ENCODE assay signal across 8 cellular contexts in genomic region chr3:177193706-177194268, GRCh38. TPM values are rescaled to one million over a fixed set of nuclear protein-coding genes. Genes with fewer than 3 reads are reported as not detected.
DNase-seq lines count a peak whose midpoint lies in the region; ATAC-seq and TF ChIP-seq lines count a peak whose summit lies in the region.

No MANE protein-coding gene starts in this region.

- peaks cover 26% of the 10 kb centered on the region for H3F3A ChIP-seq in MM.1S (ENCODE audit: insufficient read depth, low read length)

- intact Hi-C loops in mammary epithelial cell (cut with micrococcal nuclease) (loop anchor here (10.0 kb wide), 2 partner anchors 239 to 1131 kb away; no protein-coding TSS in a partner anchor), body of pancreas (cut with DNase I) (loop anchor here (5.0 to 10.0 kb wide), 2 partner anchors 139 to 174 kb away; no protein-coding TSS in a partner anchor)

- H3K4me1 ChIP-seq in MM.1S (ENCODE audit: low read length) (peaks cover 28% of the 10 kb centered on the region), mammary epithelial cell (ENCODE audit: insufficient read depth, low read length) (peaks cover 21% of the 10 kb centered on the region), neuron (ENCODE audit: insufficient read depth, low read length) (peaks cover 33% of the 10 kb centered on the region), body of pancreas (peaks cover 22% of the 10 kb centered on the region)

- DNase-seq in DMS114 treated with DMSO at 0.1 percent for 48 hours (lab: John Stamatoyannopoulos, UW; ENCODE audit: unreplicated experiment), result peak; percentile 44
- DNase-seq in MM.1S, result no peak
- DNase-seq in mammary epithelial cell, result no peak
- DNase-seq in body of pancreas, result no peak
- no peak for DNase-seq in anterior cingulate cortex (lab: John Stamatoyannopoulos, UW)
- no peak for DNase-seq in NCI-H187 (lab: John Stamatoyannopoulos, UW)

- H3K4me3 ChIP-seq in MM.1S (ENCODE audit: low read length) (peak overlapping the region; percentile 84), mammary epithelial cell (replicated peaks in 1 of 3; ENCODE audit: insufficient read depth in 1 of 3, low read depth in 2 of 3, low read length in 3 of 3) (peak overlapping the region in 1 of 3 experiments; percentile 95), neuron (ENCODE audit: low read length) (peak overlapping the region; percentile 100), body of pancreas (no peak overlapping the region)

- no peak for ATAC-seq in HG03457 (IDR thresholded peaks at IDR 0.05; ENCODE audit: unreplicated experiment)
- no peak for ATAC-seq in body of pancreas

- in situ Hi-C loops in mammary epithelial cell (cut with MboI; ENCODE audit: low sequenced_read_pairs in 2 of 2), result loop anchor here (10.0 to 25.0 kb wide), 4 partner anchors 161 to 394 kb away; no protein-coding TSS in a partner anchor

- peak overlapping the region; percentile 97; the same call in 1 of the 2 replicates for H3K27ac ChIP-seq in MM.1S (ENCODE audit: low read length)
- H3K27ac ChIP-seq in mammary epithelial cell (ENCODE audit: insufficient read depth, low read depth, low read length), result peak overlapping the region; percentile 3
- H3K27ac ChIP-seq in body of pancreas, result no peak overlapping the region

- no peaks in the 10 kb centered on the region for H3K9me2 ChIP-seq in MM.1S (replicated peaks; ENCODE audit: insufficient read depth, low read length)

- CTCF ChIA-PET in mammary epithelial cell (lab: Charles Lee; ENCODE audit: low non-redundant PET), result no interaction called here

- no peak overlapping the region for H2AFZ ChIP-seq in MM.1S (ENCODE audit: low read length)
- H2AFZ ChIP-seq in mammary epithelial cell (ENCODE audit: low read depth, low read length), result no peak overlapping the region
- no peak overlapping the region for H2AFZ ChIP-seq in neuron (ENCODE audit: low read depth, low read length)

- H3K27me3 ChIP-seq in MM.1S (replicated peaks; ENCODE audit: insufficient read depth, low read length), result no peaks in the 10 kb centered on the region
- H3K27me3 ChIP-seq in mammary epithelial cell (ENCODE audit: insufficient read depth, low read length), result no peaks in the 10 kb centered on the region
- no peaks in the 10 kb centered on the region for H3K27me3 ChIP-seq in neuron (ENCODE audit: insufficient read depth, low read length)
- no peaks in the 10 kb centered on the region for H3K27me3 ChIP-seq in body of pancreas

- dilution Hi-C loops in mammary epithelial cell (cut with HindIII; ENCODE audit: low sequenced_read_pairs), result no loop called here

- no TSS peak for BruUV-seq in mammary epithelial cell (replicated peaks; lab: Mats Ljungman, UMichigan)

- 62% methylated on average over 8 of the region's 8 CpGs for WGBS in mammary epithelial cell (ENCODE audit: low coverage, missing lambda C conversion rate)
- 73 to 85% methylated on average over 8 of the region's 8 CpGs for WGBS in body of pancreas, 2 donors

- peaks cover 80% of the 10 kb centered on the region for H3K79me2 ChIP-seq in MM.1S (ENCODE audit: low read length)
- peaks cover 80% of the 10 kb centered on the region for H3K79me2 ChIP-seq in mammary epithelial cell (ENCODE audit: insufficient read depth, low read length)

- TF ChIP-seq CTCF in MM.1S (IDR thresholded peaks at IDR 0.05; ENCODE audit: low read length) (no peak), mammary epithelial cell (conservative IDR thresholded peaks at IDR 0.05 in 1 of 2, IDR thresholded peaks at IDR 0.05 in 1 of 2; ENCODE audit: extremely low read depth in 1 of 2, insufficient read depth in 1 of 2, low read depth in 1 of 2, low read length in 2 of 2) (no peak), body of pancreas (IDR thresholded peaks at IDR 0.05) (no peak)

- H3K36me3 ChIP-seq in MM.1S (replicated peaks; ENCODE audit: insufficient read depth, low read length) (peaks cover 10% of the 10 kb centered on the region; the same call in 1 of the 2 replicates), mammary epithelial cell (ENCODE audit: insufficient read depth, low read length) (no peaks in the 10 kb centered on the region), neuron (ENCODE audit: insufficient read depth, low read length) (no peaks in the 10 kb centered on the region), body of pancreas (replicated peaks in 1 of 2; ENCODE audit: insufficient read depth in 1 of 2, low read depth in 2 of 2) (no peaks in the 10 kb centered on the region)

- H3K9me3 ChIP-seq in MM.1S (replicated peaks; ENCODE audit: insufficient read depth, low read length), result no peaks in the 10 kb centered on the region
- H3K9me3 ChIP-seq in mammary epithelial cell (replicated peaks; ENCODE audit: insufficient read depth, low read length), result no peaks in the 10 kb centered on the region
- H3K9me3 ChIP-seq in neuron (ENCODE audit: low read length), result no peaks in the 10 kb centered on the region
- H3K9me3 ChIP-seq in body of pancreas, result no peaks in the 10 kb centered on the region

- peaks cover 34% of the 10 kb centered on the region for H4K20me1 ChIP-seq in MM.1S (ENCODE audit: insufficient read depth, low read length)
- no peaks in the 10 kb centered on the region for H4K20me1 ChIP-seq in mammary epithelial cell (ENCODE audit: insufficient read depth, low read length)

- TF ChIP-seq POLR2A in body of pancreas (IDR thresholded peaks at IDR 0.05), result no peak

- peak overlapping the region; percentile 71 for H3K4me2 ChIP-seq in MM.1S (ENCODE audit: low read depth, low read length)
- peak overlapping the region; percentile 72 for H3K4me2 ChIP-seq in mammary epithelial cell (ENCODE audit: insufficient read depth, low read depth, low read length)

- H3K9ac ChIP-seq in MM.1S (ENCODE audit: low read length) (peak overlapping the region; percentile 98; the same call in 1 of the 2 replicates), mammary epithelial cell (ENCODE audit: insufficient read depth, low read length) (no peak overlapping the region)

RNA-seq across cellular contexts. Expression of gene TBL1XR1, which starts 3.5 kb away (rescaled TPM):
- total RNA-seq in mammary epithelial cell, result 100 to 1,000 TPM; 157 to 187 TPM
- polyA plus RNA-seq in mammary epithelial cell, result 54.2 TPM
- 371 TPM for polyA minus RNA-seq in mammary epithelial cell
- total RNA-seq in body of pancreas, result 10 to 100 TPM; 34.3 to 57.9 TPM

Comparison
In these comparisons a context has a peak if more than half of its experiments do, and no peak if none do; other contexts are left out.
1. H3K27ac ChIP-seq: peak in MM.1S (single experiment) and mammary epithelial cell (single experiment); none in body of pancreas (0 of 4).
2. H3K4me3 ChIP-seq: peak in MM.1S (single experiment) and neuron (single experiment); none in body of pancreas (0 of 2).